19 cellular contexts compared by ENCODE assay signal in genomic region chr10:36148207-36148606, GRCh38.
"Had no signal": no experiment of that assay in that cellular context is flagged by ENCODE, and none has a peak within 500 bp of the region (broad histone marks: within the 10 kb centered on the region; RNA-seq: fewer than 3 reads in every experiment).

No MANE protein-coding gene starts in this region.

- H3K4me3 ChIP-seq: lung, psoas muscle, right lobe of liver, testis, tibial nerve, upper lobe of right lung, vagina had no signal

- H3K4me1 Mint-ChIP-seq: naive B cell; nephron; stimulated activated memory B cell treated with anti-CD40 and anti-IgM and Interleukin-4, amounts not matched to agents 10 μg/mL and 1 μg/mL and 100 μg/mL, for 72 hours had no signal

- H3K27ac Mint-ChIP-seq: naive B cell; nephron; stimulated activated memory B cell treated with anti-CD40 and anti-IgM and Interleukin-4, amounts not matched to agents 10 μg/mL and 1 μg/mL and 100 μg/mL, for 72 hours; stimulated activated naive CD8-positive, alpha-beta T cell treated with anti-CD3 and anti-CD28 coated beads, Interleukin-15, Interleukin-2, amounts not matched to agents 100 ng/mL and 50 ng/mL, for 24 hours had no signal

- H3K4me3 Mint-ChIP-seq: naive B cell; nephron; stimulated activated memory B cell treated with anti-CD40 and anti-IgM and Interleukin-4, amounts not matched to agents 10 μg/mL and 1 μg/mL and 100 μg/mL, for 72 hours; stimulated activated naive CD8-positive, alpha-beta T cell treated with anti-CD3 and anti-CD28 coated beads, Interleukin-15, Interleukin-2, amounts not matched to agents 100 ng/mL and 50 ng/mL, for 24 hours had no signal

- H3K27ac ChIP-seq: foreskin keratinocyte, psoas muscle, right lobe of liver, testis, tibial nerve, upper lobe of right lung, vagina had no signal

- ATAC-seq: foreskin keratinocyte; left colon; left ventricle myocardium superior; psoas muscle; right lobe of liver; stimulated activated memory B cell treated with anti-CD40 and anti-IgM and Interleukin-4, amounts not matched to agents 10 μg/mL and 1 μg/mL and 100 μg/mL, for 72 hours; upper lobe of right lung had no signal

- H3K4me1 ChIP-seq: foreskin keratinocyte, psoas muscle, right lobe of liver, testis, tibial nerve, upper lobe of right lung, vagina had no signal

- H3K9me3 ChIP-seq: psoas muscle, right lobe of liver, testis, upper lobe of right lung, vagina had no signal

- H3K27me3 ChIP-seq: foreskin keratinocyte, right lobe of liver, testis, tibial nerve, upper lobe of right lung, vagina had no signal

- DNase-seq: dermis blood vessel endothelial cell; foreskin keratinocyte; left colon; left ventricle myocardium superior; mesendoderm; naive B cell; occipital lobe; psoas muscle; retina; right lobe of liver; stimulated activated CD4-positive, alpha-beta T cell treated with anti-CD3 and anti-CD28 coated beads, Interleukin-4, amount 100 ng/mL, for 1 hour; testis; upper lobe of right lung had no signal

- H3K27me3 Mint-ChIP-seq: naive B cell; stimulated activated memory B cell treated with anti-CD40 and anti-IgM and Interleukin-4, amounts not matched to agents 10 μg/mL and 1 μg/mL and 100 μg/mL, for 72 hours; stimulated activated naive CD8-positive, alpha-beta T cell treated with anti-CD3 and anti-CD28 coated beads, Interleukin-15, Interleukin-2, amounts not matched to agents 100 ng/mL and 50 ng/mL, for 24 hours had no signal

- H3K36me3 ChIP-seq: right lobe of liver, tibial nerve, upper lobe of right lung, vagina had no signal

- H3K36me3 Mint-ChIP-seq: naive B cell; stimulated activated memory B cell treated with anti-CD40 and anti-IgM and Interleukin-4, amounts not matched to agents 10 μg/mL and 1 μg/mL and 100 μg/mL, for 72 hours had no signal
